8 cellular contexts compared by ENCODE assay signal in genomic region chr17:80605326-80606066, GRCh38.
A peak's percentile ranks its signal among the peaks of the same experiment; 100 is the strongest.
DNase-seq lines count a peak whose midpoint lies in the region; ATAC-seq and TF ChIP-seq lines count a peak whose summit lies in the region.

No MANE protein-coding gene starts in this region.

- no peak overlapping the region for H3K4me3 ChIP-seq in left ventricle myocardium inferior

- intact Hi-C loops in left ventricle myocardium inferior (cut with micrococcal nuclease) = no loop called here

- H3K4me1 ChIP-seq in left ventricle myocardium inferior = peaks cover 17% of the 10 kb centered on the region

- H3K9me3 ChIP-seq in left ventricle myocardium inferior (replicated peaks) = no peaks in the 10 kb centered on the region

- H3K27me3 ChIP-seq in left ventricle myocardium inferior (ENCODE audit: low read depth) = no peaks in the 10 kb centered on the region

- H3K27ac ChIP-seq in left ventricle myocardium inferior (replicated peaks) = no peak overlapping the region

- TF ChIP-seq CTCF in left ventricle myocardium inferior (IDR thresholded peaks at IDR 0.05; ENCODE audit: borderline replicate concordance) = no peak

- DNase-seq in activated CD4-positive, alpha-beta T cell treated with anti-CD3 and anti-CD28 coated beads for 4 hours = peak; percentile 56 to 57
- peak; percentile 68 for DNase-seq in glomerular visceral epithelial cell (ENCODE audit: extremely low spot score)
- no peak for DNase-seq in MV-4-11 (lab: John Stamatoyannopoulos, UW)
- DNase-seq in NCI-H1105 treated with DMSO at 0.1 percent for 48 hours (lab: John Stamatoyannopoulos, UW) = no peak
- no peak for DNase-seq in left ventricle myocardium inferior
- no peak for DNase-seq in OCI-M1 (lab: John Stamatoyannopoulos, UW)

- H3K36me3 ChIP-seq in left ventricle myocardium inferior = no peaks in the 10 kb centered on the region

- ATAC-seq in GM19025 (IDR thresholded peaks at IDR 0.05; ENCODE audit: low read depth, unreplicated experiment) (peak; percentile 74), HG03095 (IDR thresholded peaks at IDR 0.05; ENCODE audit: unreplicated experiment) (peak; percentile 73)

Comparison
In these comparisons a context has a peak if more than half of its experiments do, and no peak if none do; other contexts are left out.
1. DNase-seq: peak in activated CD4-positive, alpha-beta T cell treated with anti-CD3 and anti-CD28 coated beads for 4 hours (2 of 2) and glomerular visceral epithelial cell (single experiment); none in MV-4-11 (single experiment), NCI-H1105 treated with DMSO at 0.1 percent for 48 hours (single experiment), left ventricle myocardium inferior (single experiment) and OCI-M1 (single experiment).